14 cellular contexts compared by ENCODE assay signal in the genomic region with DNA sequence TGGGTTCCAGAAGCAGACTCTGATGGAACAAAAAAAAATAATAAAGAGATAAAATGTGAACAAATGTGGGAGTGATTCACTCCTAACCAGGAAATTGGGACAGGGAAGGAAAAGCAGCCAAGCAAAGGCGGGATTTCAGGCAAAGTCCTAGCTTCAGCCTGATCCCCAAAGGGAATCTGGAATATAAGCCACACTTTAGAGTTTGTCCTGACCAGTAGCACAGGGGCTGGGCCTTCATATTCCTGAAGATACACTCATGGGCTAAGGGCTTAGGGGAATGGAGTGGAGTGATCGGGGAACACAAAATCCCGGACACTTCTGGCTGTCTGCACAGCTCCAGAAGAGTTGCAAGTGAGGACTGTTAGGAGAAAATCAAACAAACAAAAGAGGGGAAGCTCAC.
DNase-seq lines count a peak whose midpoint lies in the region; ATAC-seq and TF ChIP-seq lines count a peak whose summit lies in the region.
"Had no signal": no experiment of that assay in that cellular context is flagged by ENCODE, and none has a peak within 500 bp of the region (broad histone marks: within the 10 kb centered on the region; RNA-seq: fewer than 3 reads in every experiment).

No MANE protein-coding gene starts in this region.

- ATAC-seq in gastroesophageal sphincter = no peak
- ATAC-seq in GM21515 (IDR thresholded peaks at IDR 0.05; ENCODE audit: unreplicated experiment) = no peak
- no peak for ATAC-seq in GM18517 (IDR thresholded peaks at IDR 0.05; ENCODE audit: unreplicated experiment)
- ATAC-seq: left lobe of liver had no signal

- peak overlapping the region in 3 of 4 donors; percentile 18 to 53 (median 24) for H3K27ac ChIP-seq in gastroesophageal sphincter
- H3K27ac ChIP-seq in parathyroid adenoma = peak overlapping the region; percentile 15

- no peak overlapping the region for H3K4me2 ChIP-seq in parathyroid adenoma (ENCODE audit: low read length)

- TF ChIP-seq POLR2A in gastroesophageal sphincter (IDR thresholded peaks at IDR 0.05) = no peak

- no peaks in the 10 kb centered on the region for H3K79me2 ChIP-seq in parathyroid adenoma

- DNase-seq in EH (ENCODE audit: low read depth) = peak; percentile 37
- DNase-seq in amniotic epithelial cell (ENCODE audit: low read depth) = peak; percentile 41
- DNase-seq in AG08396 (ENCODE audit: low spot score) = no peak
- no peak for DNase-seq in NK-92 (lab: John Stamatoyannopoulos, UW; ENCODE audit: unreplicated experiment)
- DNase-seq: activated CD4-positive, alpha-beta T cell treated with anti-CD3 and anti-CD28 coated beads, Interleukin-2, amount 50 U/mL, for 48 hours; anterior cingulate cortex; NCI-H1436 treated with DMSO at 0.1 percent for 48 hours; NCI-H526; T-helper 9 cell had no signal

- H3K36me3 ChIP-seq in gastroesophageal sphincter (no peaks in the 10 kb centered on the region), parathyroid adenoma (ENCODE audit: control insufficient read depth, insufficient read depth, low read length) (no peaks in the 10 kb centered on the region)

- H2AFZ ChIP-seq in parathyroid adenoma = peak overlapping the region; percentile 64

- H3K9me3 ChIP-seq in gastroesophageal sphincter = no peaks in the 10 kb centered on the region
- H3K9me3 ChIP-seq in parathyroid adenoma (ENCODE audit: control insufficient read depth, low read length) = no peaks in the 10 kb centered on the region

- H3K4me1 ChIP-seq in gastroesophageal sphincter = peaks cover 0 to 47% (median 0%) of the 10 kb centered on the region in 3 donors
- peaks cover 19% of the 10 kb centered on the region for H3K4me1 ChIP-seq in parathyroid adenoma

- no peaks in the 10 kb centered on the region for H3K27me3 ChIP-seq in gastroesophageal sphincter
- H3K27me3 ChIP-seq in parathyroid adenoma (ENCODE audit: control insufficient read depth, insufficient read depth, low read length) = no peaks in the 10 kb centered on the region

- H3K9ac ChIP-seq in parathyroid adenoma = no peak overlapping the region

- 50% methylated on average over 1 to 3 of the region's 3 CpGs for WGBS in gastroesophageal sphincter (ENCODE audit: low coverage in 1 of 2), 2 donors

- TF ChIP-seq CTCF in gastroesophageal sphincter (IDR thresholded peaks at IDR 0.05) (no peak), parathyroid adenoma (IDR thresholded peaks at IDR 0.05) (no peak)

- H3K4me3 ChIP-seq in gastroesophageal sphincter (no peak overlapping the region), parathyroid adenoma (ENCODE audit: low read depth, low read length) (no peak overlapping the region)

- TF ChIP-seq EP300 in gastroesophageal sphincter (IDR thresholded peaks at IDR 0.05) = no peak

Comparison
In these comparisons a context has a peak if more than half of its experiments do, and no peak if none do; other contexts are left out.
1. DNase-seq: peak in EH (single experiment) and amniotic epithelial cell (single experiment); none in AG08396 (single experiment) and NK-92 (single experiment).